In genomic region chr11:34105957-34106504, GRCh38 we compare ENCODE assay signal across 8 cellular contexts. TPM values are rescaled to one million over a fixed set of nuclear protein-coding genes. Genes with fewer than 3 reads are reported as not detected.
DNase-seq lines count a peak whose midpoint lies in the region; TF ChIP-seq lines count a peak whose summit lies in the region.

No MANE protein-coding gene starts in this region.

- peaks cover 33% of the 10 kb centered on the region for H3K36me3 Mint-ChIP-seq in activated naive CD4-positive, alpha-beta T cell treated with anti-CD3 and anti-CD28 coated beads, Interleukin-2, amount 10 ng/mL, durations not matched to agents 7 days and 5 days
- H3K36me3 Mint-ChIP-seq in T-helper 2 cell treated with Interferon-gamma antibody and Interleukin-4, amounts not matched to agents 5 μg/mL and 100 μg/mL, for 36 hours (ENCODE audit: low read depth) = peaks cover 30% of the 10 kb centered on the region

- no peaks in the 10 kb centered on the region for H3K9me3 ChIP-seq in sigmoid colon

- peaks cover 0 to 43% (median 18%) of the 10 kb centered on the region in 4 donors for H3K36me3 ChIP-seq in sigmoid colon

- TF ChIP-seq POLR2A in sigmoid colon (IDR thresholded peaks at IDR 0.05) = no peak

- WGBS in sigmoid colon, 2 donors = 1 to 2% methylated on average over 17 of the region's 17 CpGs

- no peak for TF ChIP-seq CTCF in foreskin fibroblast (IDR thresholded peaks at IDR 0.05; ENCODE audit: low read depth, low read length)
- TF ChIP-seq CTCF in sigmoid colon (IDR thresholded peaks at IDR 0.05) = no peak

- H3K27ac Mint-ChIP-seq in activated naive CD4-positive, alpha-beta T cell treated with anti-CD3 and anti-CD28 coated beads, Interleukin-2, amount 10 ng/mL, durations not matched to agents 7 days and 5 days = peak overlapping the region; percentile 99
- H3K27ac Mint-ChIP-seq in T-helper 2 cell treated with Interferon-gamma antibody and Interleukin-4, amounts not matched to agents 5 μg/mL and 100 μg/mL, for 36 hours = peak overlapping the region; percentile 98

- H3K9me3 Mint-ChIP-seq in activated naive CD4-positive, alpha-beta T cell treated with anti-CD3 and anti-CD28 coated beads, Interleukin-2, amount 10 ng/mL, durations not matched to agents 7 days and 5 days = no peaks in the 10 kb centered on the region
- H3K9me3 Mint-ChIP-seq in T-helper 2 cell treated with Interferon-gamma antibody and Interleukin-4, amounts not matched to agents 5 μg/mL and 100 μg/mL, for 36 hours = no peaks in the 10 kb centered on the region

- intact Hi-C loops in sigmoid colon (cut with DNase I) = loop anchor here (1.0 to 10.0 kb wide), 5 partner anchors 54 to 811 kb away; partner anchors contain the start of genes ABTB2, APIP and PDHX

- H3K4me3 Mint-ChIP-seq in activated naive CD4-positive, alpha-beta T cell treated with anti-CD3 and anti-CD28 coated beads, Interleukin-2, amount 10 ng/mL, durations not matched to agents 7 days and 5 days = peak overlapping the region; percentile 84
- peak overlapping the region; percentile 97 for H3K4me3 Mint-ChIP-seq in T-helper 2 cell treated with Interferon-gamma antibody and Interleukin-4, amounts not matched to agents 5 μg/mL and 100 μg/mL, for 36 hours

- H3K27ac ChIP-seq in sigmoid colon = peak overlapping the region; percentile 87 to 95 (median 92)

- no peak for TF ChIP-seq EP300 in sigmoid colon (IDR thresholded peaks at IDR 0.05)

- peaks cover 56% of the 10 kb centered on the region for H3K4me1 Mint-ChIP-seq in activated naive CD4-positive, alpha-beta T cell treated with anti-CD3 and anti-CD28 coated beads, Interleukin-2, amount 10 ng/mL, durations not matched to agents 7 days and 5 days
- H3K4me1 Mint-ChIP-seq in T-helper 2 cell treated with Interferon-gamma antibody and Interleukin-4, amounts not matched to agents 5 μg/mL and 100 μg/mL, for 36 hours (ENCODE audit: low read depth) = peaks cover 48% of the 10 kb centered on the region

- DNase-seq in activated naive CD4-positive, alpha-beta T cell treated with anti-CD3 and anti-CD28 coated beads, Interleukin-2, amount 10 ng/mL, durations not matched to agents 7 days and 5 days = no peak
- DNase-seq in activated naive CD4-positive, alpha-beta T cell treated with Interleukin-2 at 50 U/mL for 16 hours = no peak
- no peak for DNase-seq in T-helper 2 cell treated with Interferon-gamma antibody and Interleukin-4, amounts not matched to agents 5 μg/mL and 100 μg/mL, for 36 hours (ENCODE audit: low spot score)
- DNase-seq in foreskin fibroblast (no peak), sigmoid colon (no peak), NOMO-1 treated with DMSO at 0.1 percent for 48 hours (lab: John Stamatoyannopoulos, UW; ENCODE audit: unreplicated experiment) (no peak), occipital lobe (lab: John Stamatoyannopoulos, UW) (no peak)
- no peak for DNase-seq in stimulated activated naive CD4-positive, alpha-beta T cell treated with Interleukin-2 at 50 U/mL for 16 hours (lab: John Stamatoyannopoulos, UW)

- H3K27me3 ChIP-seq in sigmoid colon = no peaks in the 10 kb centered on the region

- CTCF ChIA-PET in activated naive CD4-positive, alpha-beta T cell treated with anti-CD3 and anti-CD28 coated beads, Interleukin-2, amount 10 ng/mL, durations not matched to agents 7 days and 5 days (lab: Charles Lee) = interaction anchor here (0.8 to 2.3 kb wide), 5 partner anchors 17 to 252 kb away, joined by 3 to 8 read pairs (median 5); partner anchors contain the start of gene ABTB2

- peak overlapping the region; percentile 75 to 87 for H3K4me3 ChIP-seq in foreskin fibroblast (ENCODE audit: low read depth in 1 of 2, low read length in 2 of 2)
- H3K4me3 ChIP-seq in sigmoid colon = peak overlapping the region; percentile 82 to 89 (median 84)

- peaks cover 6% of the 10 kb centered on the region for H3K27me3 Mint-ChIP-seq in activated naive CD4-positive, alpha-beta T cell treated with anti-CD3 and anti-CD28 coated beads, Interleukin-2, amount 10 ng/mL, durations not matched to agents 7 days and 5 days
- H3K27me3 Mint-ChIP-seq in T-helper 2 cell treated with Interferon-gamma antibody and Interleukin-4, amounts not matched to agents 5 μg/mL and 100 μg/mL, for 36 hours (ENCODE audit: low read depth) = peaks cover 2% of the 10 kb centered on the region

- peaks cover 0 to 29% (median 21%) of the 10 kb centered on the region in 4 donors for H3K4me1 ChIP-seq in sigmoid colon

RNA-seq across cellular contexts. Expression of gene NAT10, which starts 0.6 kb away (rescaled TPM):
- total RNA-seq in sigmoid colon (10 to 100 TPM; 13.2 to 28.0 (median 19.4) TPM), occipital lobe (12.2 TPM)
- polyA plus RNA-seq in sigmoid colon = 10 to 100 TPM in 1 of 3 donors, 1 to 10 TPM in 2; 5.3 to 35.4 (median 7.2) TPM

RNA-seq across cellular contexts. Expression of gene CAPRIN1, which starts 54.5 kb away (rescaled TPM):
- 100 to 1,000 TPM; 107 to 118 (median 113) TPM for total RNA-seq in sigmoid colon
- 10 to 100 TPM; 63.1 to 92.5 (median 65.7) TPM for polyA plus RNA-seq in sigmoid colon
- 292 TPM for total RNA-seq in occipital lobe
